In the genomic region with DNA sequence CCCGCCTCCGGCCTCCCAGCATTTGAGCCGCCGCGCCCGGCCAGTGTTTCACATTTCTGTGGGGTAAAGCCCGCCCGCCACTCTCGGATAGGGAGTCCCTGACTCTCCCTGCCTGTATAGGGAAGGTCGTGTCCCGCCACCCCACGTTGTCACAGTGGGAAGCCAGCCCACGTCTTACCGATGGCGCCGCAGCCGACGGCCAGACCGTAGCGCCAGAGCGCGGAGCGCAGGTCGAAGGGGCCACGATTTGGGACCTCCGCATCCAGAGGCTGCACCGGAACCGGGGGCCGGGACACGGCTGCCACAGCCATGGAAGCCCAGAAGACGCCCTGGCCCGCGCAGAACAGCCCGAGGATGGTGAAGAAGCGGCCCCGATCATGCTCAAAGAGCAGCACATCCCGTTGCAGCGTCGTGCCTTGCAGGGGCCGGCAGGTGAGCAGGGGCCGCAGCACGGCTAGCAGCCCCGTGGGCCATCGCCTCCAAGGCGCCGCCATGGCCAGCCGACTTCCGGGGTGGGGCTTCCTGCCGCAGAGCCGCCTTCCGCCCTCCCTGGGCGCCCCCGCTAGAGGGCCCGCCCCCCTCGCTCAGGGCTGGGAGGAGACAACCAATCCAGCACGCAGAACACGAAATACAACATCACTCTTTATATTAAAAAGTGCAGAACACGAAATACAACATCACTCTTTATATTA, we compare ENCODE assay signal across 1 cellular context.
A peak's percentile ranks its signal among the peaks of the same experiment; 100 is the strongest.
TF ChIP-seq lines count a peak whose summit lies in the region.

A gene with protein sequence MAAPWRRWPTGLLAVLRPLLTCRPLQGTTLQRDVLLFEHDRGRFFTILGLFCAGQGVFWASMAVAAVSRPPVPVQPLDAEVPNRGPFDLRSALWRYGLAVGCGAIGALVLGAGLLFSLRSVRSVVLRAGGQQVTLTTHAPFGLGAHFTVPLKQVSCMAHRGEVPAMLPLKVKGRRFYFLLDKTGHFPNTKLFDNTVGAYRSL (minus strand): TSS at position 506 of the 692 bp plus-strand sequence. CDS start 12 bp downstream, at position 494.

TF ChIP-seq in HEK293, 187 proteins besides CTCF, POLR2A, EP300 and RAD21 (continued from another document):
- peak; percentile 54 for TF ChIP-seq KLF1 (tag by site-specific recombination; IDR thresholded peaks at IDR 0.05)
- TF ChIP-seq ZBTB17 (tag by site-specific recombination; IDR thresholded peaks at IDR 0.05), result peak; percentile 65; the same call in 1 of the 2 replicates
- no peak for TF ChIP-seq ZNF174 (tag by site-specific recombination; IDR thresholded peaks at IDR 0.05)
- 0 out of 2 replicates have a peak, but pooled peaks have one; percentile 34 for TF ChIP-seq ZNF394 (tag by site-specific recombination; IDR thresholded peaks at IDR 0.05; ENCODE audit: borderline replicate concordance)
- no peak for TF ChIP-seq ZNF350 (tag by site-specific recombination; IDR thresholded peaks at IDR 0.05)
